22 cellular contexts compared by ENCODE assay signal in genomic region chr1:229167356-229167755, GRCh38.
A peak's percentile ranks its signal among the peaks of the same experiment; 100 is the strongest.
DNase-seq lines count a peak whose midpoint lies in the region; ATAC-seq, FAIRE-seq and TF ChIP-seq lines count a peak whose summit lies in the region.
"Had no signal": no experiment of that assay in that cellular context is flagged by ENCODE, and none has a peak within 500 bp of the region (broad histone marks: within the 10 kb centered on the region; RNA-seq: fewer than 3 reads in every experiment).

No MANE protein-coding gene starts in this region.

- H4K91ac ChIP-seq in neuronal stem cell (ENCODE audit: low read depth, low read length, poor library complexity) = no peak overlapping the region

- no peak overlapping the region for H2BK5ac ChIP-seq in neuronal stem cell (ENCODE audit: low read length)

- H3K36me3 ChIP-seq in neuronal stem cell (replicated peaks in 1 of 2; ENCODE audit: control insufficient read depth in 2 of 2, insufficient read depth in 2 of 2, low read length in 2 of 2) (no peaks in the 10 kb centered on the region), upper lobe of left lung (no peaks in the 10 kb centered on the region)
- H3K36me3 ChIP-seq: BE2C had no signal

- H3K4ac ChIP-seq in neuronal stem cell (ENCODE audit: low read length) = no peak overlapping the region

- no peak overlapping the region for H4K8ac ChIP-seq in neuronal stem cell (ENCODE audit: low read depth, low read length)

- peak overlapping the region; percentile 44 for H3K27ac Mint-ChIP-seq in T-helper 17 cell
- H3K27ac Mint-ChIP-seq: CD8-positive, alpha-beta memory T cell; HFFc6 had no signal

- peaks cover 13% of the 10 kb centered on the region for H3K4me1 Mint-ChIP-seq in T-helper 17 cell
- H3K4me1 Mint-ChIP-seq: CD8-positive, alpha-beta memory T cell had no signal

- H2BK15ac ChIP-seq in neuronal stem cell (ENCODE audit: low read length) = no peak overlapping the region

- H3K18ac ChIP-seq in neuronal stem cell (ENCODE audit: low read length) = no peak overlapping the region

- H3K4me3 ChIP-seq in neuronal stem cell (ENCODE audit: low read length in 2 of 2) (no peak overlapping the region), upper lobe of left lung (no peak overlapping the region)
- H3K4me3 ChIP-seq: K562 had no signal

- no peak overlapping the region for H3K9ac ChIP-seq in neuronal stem cell (ENCODE audit: low read depth, low read length, poor library complexity)

- H3K9me3 ChIP-seq in T-helper 17 cell (ENCODE audit: control insufficient read depth, low read length, poor library complexity, severe bottlenecking) = no peaks in the 10 kb centered on the region
- no peaks in the 10 kb centered on the region for H3K9me3 ChIP-seq in neuronal stem cell (replicated peaks in 1 of 2; ENCODE audit: control insufficient read depth in 2 of 2, insufficient read depth in 1 of 2, low read depth in 1 of 2, low read length in 2 of 2)
- H3K9me3 ChIP-seq in upper lobe of left lung = no peaks in the 10 kb centered on the region
- H3K9me3 ChIP-seq: BE2C had no signal

- no peak for TF ChIP-seq EP300 in upper lobe of left lung (IDR thresholded peaks at IDR 0.05)

- H3K4me2 ChIP-seq in neuronal stem cell (ENCODE audit: insufficient read depth, low read length, poor library complexity, severe bottlenecking) = no peak overlapping the region

- peak overlapping the region; percentile 25 for H3K23ac ChIP-seq in neuronal stem cell (ENCODE audit: low read depth, low read length, poor library complexity)

- WGBS in neuronal stem cell (ENCODE audit: extremely low coverage in 2 of 2, insufficient read length in 2 of 2, insufficient replicate concordance in 1 of 2), 2 donors = no CpG with 5 or more reads among the region's 4 CpGs
- WGBS in upper lobe of left lung, 2 donors = 70 to 81% methylated on average over 4 of the region's 4 CpGs

- ATAC-seq in T-helper 17 cell (no peak), GM18502 (IDR thresholded peaks at IDR 0.05; ENCODE audit: poor library complexity, unreplicated experiment) (no peak), upper lobe of left lung (ENCODE audit: low FRiP score in 2 of 2) (no peak)
- ATAC-seq: K562 had no signal

- no peak overlapping the region for H2AFZ ChIP-seq in neuronal stem cell (ENCODE audit: low read length)

- peaks cover 19% of the 10 kb centered on the region for H3K27me3 Mint-ChIP-seq in T-helper 17 cell

- H3K27me3 ChIP-seq in neuronal stem cell (ENCODE audit: control insufficient read depth in 3 of 3, insufficient read depth in 3 of 3, low read depth in 1 of 3, low read length in 3 of 3) (peaks cover 0 to 11% (median 0%) of the 10 kb centered on the region in 3 experiments), upper lobe of left lung (no peaks in the 10 kb centered on the region)
- H3K27me3 ChIP-seq: BE2C had no signal

- peak; percentile 6 for FAIRE-seq in D721Med (lab: Jason Lieb, UNC)
- FAIRE-seq: H54, HTR-8/SVneo, K562 had no signal

- H3K14ac ChIP-seq in neuronal stem cell (ENCODE audit: low read length) = no peak overlapping the region

- H2AK5ac ChIP-seq in neuronal stem cell (ENCODE audit: low read depth, low read length) = no peak overlapping the region

- no peak overlapping the region for H3K4me3 Mint-ChIP-seq in T-helper 17 cell
- H3K4me3 Mint-ChIP-seq: CD4-positive, CD25-positive, alpha-beta regulatory T cell; CD8-positive, alpha-beta memory T cell; HFFc6 had no signal

- H3K4me1 ChIP-seq in neuronal stem cell (ENCODE audit: control insufficient read depth in 2 of 2, insufficient read depth in 1 of 2, low read depth in 1 of 2, low read length in 2 of 2) (no peaks in the 10 kb centered on the region), upper lobe of left lung (peaks cover 0 to 5% (median 0%) of the 10 kb centered on the region in 4 donors)

- TF ChIP-seq CTCF in D721Med (IDR thresholded peaks at IDR 0.05; ENCODE audit: insufficient read depth, missing control alignments) = no peak
- TF ChIP-seq CTCF in upper lobe of left lung (IDR thresholded peaks at IDR 0.05) = no peak

- peaks cover 2% of the 10 kb centered on the region for H3K36me3 Mint-ChIP-seq in T-helper 17 cell (ENCODE audit: low read depth)
- H3K36me3 Mint-ChIP-seq: CD4-positive, CD25-positive, alpha-beta regulatory T cell; CD8-positive, alpha-beta memory T cell had no signal

- DNase-seq in D721Med (ENCODE audit: insufficient read length, low spot score) (peak; percentile 57), NCI-H524 (lab: John Stamatoyannopoulos, UW) (peak; percentile 6 to 66), T-helper 17 cell (no peak), neuronal stem cell (ENCODE audit: low spot score) (no peak), upper lobe of left lung (no peak), mucosa of gallbladder (ENCODE audit: low spot score) (no peak)
- DNase-seq: ACHN; BE2C; C1 segment of cervical spinal cord; CD4-positive, CD25-positive, alpha-beta regulatory T cell; CD8-positive, alpha-beta memory T cell; COR-L47; DMS153; DMS79; GDM1; HCEC 1CT; HFFc6; IMR-90 had no signal

- no peak overlapping the region for H2BK120ac ChIP-seq in neuronal stem cell (ENCODE audit: low read depth, low read length)

- no peak overlapping the region for H2BK12ac ChIP-seq in neuronal stem cell (ENCODE audit: low read length)

- H3K27ac ChIP-seq in neuronal stem cell (replicated peaks; ENCODE audit: low read length) (no peak overlapping the region), upper lobe of left lung (no peak overlapping the region)

- TF ChIP-seq POLR2A in upper lobe of left lung (IDR thresholded peaks at IDR 0.05) = no peak

- H3K79me1 ChIP-seq in neuronal stem cell (ENCODE audit: low read depth, low read length) = no peaks in the 10 kb centered on the region

Comparison
In these comparisons a context has a peak if more than half of its experiments do, and no peak if none do; other contexts are left out.
1. DNase-seq: peak in D721Med (single experiment) and NCI-H524 (2 of 2); none in T-helper 17 cell (0 of 3), neuronal stem cell (single experiment), upper lobe of left lung (0 of 2) and mucosa of gallbladder (single experiment).